1 cellular context compared by ENCODE assay signal in the genomic region with DNA sequence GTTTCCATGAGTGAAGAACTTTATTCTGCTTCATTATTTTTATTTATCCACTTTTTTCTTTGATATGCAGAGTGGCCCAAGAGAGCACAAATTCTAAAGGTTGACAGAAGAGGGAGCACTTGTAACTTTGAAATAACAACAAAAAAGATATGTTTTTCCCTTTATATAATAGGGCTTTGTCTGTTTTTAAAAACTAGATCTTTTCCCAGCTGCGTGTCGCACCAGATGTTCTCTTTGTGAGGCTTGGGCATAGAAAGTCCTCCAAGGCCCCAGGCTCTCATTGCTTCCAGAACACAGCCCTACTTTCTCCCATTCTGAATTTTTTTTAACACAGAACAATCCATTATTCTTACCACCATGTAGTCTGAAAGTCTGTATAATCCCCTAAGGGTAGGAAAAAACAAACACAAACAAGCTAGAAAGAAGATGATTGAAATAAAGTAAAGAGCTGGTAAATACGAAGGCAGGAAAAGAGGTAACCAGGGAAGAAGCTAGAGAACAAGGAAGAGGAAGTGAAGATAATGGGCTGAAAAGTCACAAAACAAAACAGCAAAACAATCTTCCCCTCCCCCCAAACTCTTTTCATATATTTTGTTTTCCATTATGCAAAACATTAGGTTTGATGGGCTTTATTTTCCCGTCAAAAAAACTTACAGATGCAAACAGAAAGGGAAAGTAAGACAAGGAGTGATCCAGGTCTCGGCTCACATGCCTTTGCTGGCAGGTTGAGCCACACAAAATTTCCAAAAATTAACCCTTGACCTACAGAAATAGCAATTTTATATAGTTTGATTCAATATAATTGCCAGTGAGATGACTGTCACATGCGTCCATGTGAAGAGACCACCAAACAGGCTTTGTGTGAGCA.
TF ChIP-seq lines count a peak whose summit lies in the region.

No MANE protein-coding gene starts in this region.

TF ChIP-seq in HepG2, 621 proteins besides CTCF, POLR2A, EP300 and RAD21 (continued from another document):
- TF ChIP-seq, protein P1, sequence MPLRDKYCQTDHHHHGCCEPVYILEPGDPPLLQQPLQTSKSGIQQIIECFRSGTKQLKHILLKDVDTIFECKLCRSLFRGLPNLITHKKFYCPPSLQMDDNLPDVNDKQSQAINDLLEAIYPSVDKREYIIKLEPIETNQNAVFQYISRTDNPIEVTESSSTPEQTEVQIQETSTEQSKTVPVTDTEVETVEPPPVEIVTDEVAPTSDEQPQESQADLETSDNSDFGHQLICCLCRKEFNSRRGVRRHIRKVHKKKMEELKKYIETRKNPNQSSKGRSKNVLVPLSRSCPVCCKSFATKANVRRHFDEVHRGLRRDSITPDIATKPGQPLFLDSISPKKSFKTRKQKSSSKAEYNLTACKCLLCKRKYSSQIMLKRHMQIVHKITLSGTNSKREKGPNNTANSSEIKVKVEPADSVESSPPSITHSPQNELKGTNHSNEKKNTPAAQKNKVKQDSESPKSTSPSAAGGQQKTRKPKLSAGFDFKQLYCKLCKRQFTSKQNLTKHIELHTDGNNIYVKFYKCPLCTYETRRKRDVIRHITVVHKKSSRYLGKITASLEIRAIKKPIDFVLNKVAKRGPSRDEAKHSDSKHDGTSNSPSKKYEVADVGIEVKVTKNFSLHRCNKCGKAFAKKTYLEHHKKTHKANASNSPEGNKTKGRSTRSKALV (CRISPR knock-in tag; IDR thresholded peaks at IDR 0.05) = 0 out of 2 replicates have a peak, but pooled peaks have one; percentile 25
- no peak for TF ChIP-seq RFX1 (IDR thresholded peaks at IDR 0.05)
- 0 out of 2 replicates have a peak, but pooled peaks have one; percentile 24 for TF ChIP-seq SMAD9 (CRISPR knock-in tag; IDR thresholded peaks at IDR 0.05)
